In the genomic region with DNA sequence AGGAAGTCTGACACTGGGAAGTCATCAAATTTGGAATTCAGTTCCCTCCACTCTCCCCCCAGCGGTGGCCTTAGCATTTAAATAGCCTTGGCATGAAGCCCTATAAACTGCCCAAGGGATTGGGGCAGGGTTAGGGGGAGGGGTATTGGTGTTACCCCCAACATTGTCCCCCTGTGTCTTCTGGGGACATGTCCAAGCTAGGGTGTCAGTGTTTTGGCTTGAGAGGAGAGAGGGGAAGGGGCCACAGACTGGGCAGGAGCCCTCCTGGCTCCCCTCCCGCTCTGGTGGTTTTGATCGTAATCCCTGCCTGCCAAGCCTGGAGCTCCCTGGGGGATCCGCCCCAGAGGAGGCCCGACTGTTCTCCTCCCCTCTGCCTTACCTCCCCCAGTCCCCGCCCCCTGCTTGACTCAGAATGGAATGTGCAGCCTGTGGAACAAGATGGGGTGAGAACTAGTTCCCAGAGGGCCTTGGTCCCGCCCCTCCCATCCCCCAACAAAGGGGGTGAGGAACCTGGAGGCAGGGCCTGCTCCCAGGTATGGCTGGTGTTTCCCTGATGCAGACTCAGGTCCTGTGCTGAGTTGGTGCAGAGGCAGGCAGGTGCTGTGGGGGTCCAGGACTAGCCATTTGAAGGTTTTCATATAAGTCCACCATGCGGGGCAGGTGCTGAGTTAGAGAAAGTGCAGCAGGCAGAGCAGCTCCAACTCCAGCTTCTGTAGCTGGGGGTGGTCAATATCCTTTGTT, we compare ENCODE assay signal across 9 cellular contexts. TPM values are rescaled to one million over a fixed set of nuclear protein-coding genes. Genes with fewer than 3 reads are reported as not detected.
A peak's percentile ranks its signal among the peaks of the same experiment; 100 is the strongest.
DNase-seq lines count a peak whose midpoint lies in the region; ATAC-seq and TF ChIP-seq lines count a peak whose summit lies in the region.
"Had no signal": no experiment of that assay in that cellular context is flagged by ENCODE, and none has a peak within 500 bp of the region (broad histone marks: within the 10 kb centered on the region; RNA-seq: fewer than 3 reads in every experiment).

No MANE protein-coding gene starts in this region.

- H3K4me3 ChIP-seq in GM23248 = 0 out of 2 replicates have a peak overlapping the region, but pooled peaks have one; percentile 43
- H3K4me3 ChIP-seq in duodenal mucosa (ENCODE audit: low read depth in 1 of 2, low read length in 2 of 2) = no peak overlapping the region
- H3K4me3 ChIP-seq in lung = no peak overlapping the region

- no peak overlapping the region for H3K9ac ChIP-seq in GM23248
- no peak overlapping the region for H3K9ac ChIP-seq in duodenal mucosa (ENCODE audit: low read depth in 1 of 2, low read length in 2 of 2)

- no peak overlapping the region for H3K27ac ChIP-seq in GM23248
- peak overlapping the region; percentile 48 for H3K27ac ChIP-seq in duodenal mucosa (ENCODE audit: low read depth, low read length)
- H3K27ac ChIP-seq in lung (ENCODE audit: low read depth in 1 of 2, low read length in 1 of 2) = peak overlapping the region in 1 of 2 donors; percentile 85

- ATAC-seq in lung (ENCODE audit: insufficient read depth, low FRiP score) = peak; percentile 84
- no peak for ATAC-seq in T-cell (replicated peaks in 1 of 4)
- ATAC-seq in HG03045 (IDR thresholded peaks at IDR 0.05; ENCODE audit: unreplicated experiment) = no peak
- ATAC-seq: naive thymus-derived CD8-positive, alpha-beta T cell had no signal

- no peaks in the 10 kb centered on the region for H3K9me3 Mint-ChIP-seq in T-cell
- H3K9me3 Mint-ChIP-seq: naive thymus-derived CD8-positive, alpha-beta T cell had no signal

- 28 to 30% methylated on average over 6 to 8 of the region's 8 CpGs for WGBS in GM23248 (ENCODE audit: low coverage in 1 of 2, low lambda C conversion rate in 2 of 2, missing lambda C conversion rate in 2 of 2), 2 experiments
- 34 to 51% methylated on average over 7 to 8 of the region's 8 CpGs for WGBS in lung, 2 donors

- peaks cover 29 to 38% of the 10 kb centered on the region in 2 donors for H3K27me3 Mint-ChIP-seq in T-cell

- in situ Hi-C loops in GM23248 (cut with MboI) = no loop called here

- H3K36me3 Mint-ChIP-seq in T-cell = no peaks in the 10 kb centered on the region
- H3K36me3 Mint-ChIP-seq: naive thymus-derived CD8-positive, alpha-beta T cell had no signal

- H3K4me2 ChIP-seq in GM23248 (ENCODE audit: unreplicated experiment) = peak overlapping the region; percentile 55

- H3K4me3 Mint-ChIP-seq in T-cell = no peak overlapping the region
- H3K4me3 Mint-ChIP-seq: naive thymus-derived CD8-positive, alpha-beta T cell had no signal

- H3K4me1 ChIP-seq in GM23248 (ENCODE audit: insufficient read depth) (peaks cover 23% of the 10 kb centered on the region), duodenal mucosa (ENCODE audit: control insufficient read depth in 1 of 2, insufficient read depth in 2 of 2, low read length in 2 of 2) (peaks cover 49 to 58% of the 10 kb centered on the region in 2 donors), lung (ENCODE audit: control insufficient read depth in 2 of 2, insufficient read depth in 2 of 2, low read length in 2 of 2) (peaks cover 0 to 52% of the 10 kb centered on the region in 2 donors)

- TF ChIP-seq CTCF in lung (IDR thresholded peaks at IDR 0.05; ENCODE audit: control extremely low read depth, extremely low read depth) = no peak

- no peaks in the 10 kb centered on the region for H3K27me3 ChIP-seq in GM23248 (replicated peaks; ENCODE audit: insufficient read depth)
- peaks cover 0 to 5% of the 10 kb centered on the region in 2 donors for H3K27me3 ChIP-seq in duodenal mucosa (ENCODE audit: control insufficient read depth in 1 of 2, insufficient read depth in 2 of 2, low read length in 2 of 2)
- H3K27me3 ChIP-seq in lung (ENCODE audit: control insufficient read depth, insufficient read depth) = no peaks in the 10 kb centered on the region

- no peak overlapping the region for H2AFZ ChIP-seq in GM23248

- no peaks in the 10 kb centered on the region for H4K20me1 ChIP-seq in GM23248 (ENCODE audit: insufficient read depth)

- CTCF ChIA-PET in T-cell (lab: Charles Lee) = interaction anchor here in 1 of 2 donors (0.6 kb wide), 1 partner anchor 220 kb away, joined by 3 read pairs; no protein-coding TSS in a partner anchor

- peaks cover 71% of the 10 kb centered on the region for H3K79me2 ChIP-seq in GM23248 (ENCODE audit: insufficient read depth)

- H3F3A ChIP-seq in GM23248 (ENCODE audit: insufficient read depth) = no peaks in the 10 kb centered on the region

- DNase-seq in GM23248 (peak; percentile 89), NCI-H460 (ENCODE audit: extremely low read depth, low read depth) (peak; percentile 45), lung (ENCODE audit: low spot score) (peak; percentile 96), T-cell (no peak), SKM-1 (lab: John Stamatoyannopoulos, UW; ENCODE audit: unreplicated experiment) (no peak), cerebellar nuclear complex (lab: John Stamatoyannopoulos, UW) (no peak)

- peaks cover 0 to 22% (median 8%) of the 10 kb centered on the region in 3 donors for H3K4me1 Mint-ChIP-seq in T-cell

- no peaks in the 10 kb centered on the region for H3K9me2 ChIP-seq in GM23248 (ENCODE audit: insufficient read depth)

- H3K9me3 ChIP-seq in GM23248 (ENCODE audit: low read depth) (no peaks in the 10 kb centered on the region), duodenal mucosa (ENCODE audit: control insufficient read depth in 1 of 2, low read length in 2 of 2) (no peaks in the 10 kb centered on the region), lung (ENCODE audit: control insufficient read depth in 2 of 2, insufficient read depth in 1 of 2, low read length in 1 of 2) (no peaks in the 10 kb centered on the region)

- POLR2A ChIA-PET in T-cell (lab: Charles Lee) = no interaction called here

- no peak overlapping the region for H3K27ac Mint-ChIP-seq in T-cell
- H3K27ac Mint-ChIP-seq: naive thymus-derived CD8-positive, alpha-beta T cell had no signal

- H3K36me3 ChIP-seq in GM23248 (ENCODE audit: low read depth) (no peaks in the 10 kb centered on the region), duodenal mucosa (ENCODE audit: control insufficient read depth in 1 of 2, insufficient read depth in 2 of 2, low read length in 2 of 2) (no peaks in the 10 kb centered on the region), lung (ENCODE audit: control insufficient read depth in 2 of 2, insufficient read depth in 2 of 2, low read length in 2 of 2) (no peaks in the 10 kb centered on the region)

RNA-seq across cellular contexts. Expression of a gene that starts 7.4 kb away (rescaled TPM):
- 5.5 and 5.8 TPM in 2 replicates for total RNA-seq in GM23248 (2014; rRNA removed; shearing (Covaris generic))
- 3.0 and 3.1 TPM in 2 replicates for polyA plus RNA-seq in GM23248 (2016; fragmentation: Nextera tagmentation; extraction: Ambion mirVana)
- 6.6 and 8.3 TPM in 2 replicates for total RNA-seq in NCI-H460 (2014; rRNA removed; shearing (Covaris generic))
- 16.5 and 18.4 TPM in 2 replicates for polyA plus RNA-seq in NCI-H460 (2014; cell fraction: nucleus; rRNA removed)
- total RNA-seq in lung = 10 to 100 TPM; 42.0 to 52.6 TPM
- 10 to 100 TPM; 14.7 to 18.5 TPM for polyA plus RNA-seq in lung
- 1 to 10 TPM; 3.2 to 9.4 (median 5.2) TPM for total RNA-seq in T-cell

Comparison
In these comparisons a context has a peak if more than half of its experiments do, and no peak if none do; other contexts are left out.
1. DNase-seq: peak in GM23248 (single experiment), NCI-H460 (single experiment) and lung (single experiment); none in T-cell (0 of 34), SKM-1 (single experiment) and cerebellar nuclear complex (0 of 2).